8 cellular contexts compared by ENCODE assay signal in the genomic region with DNA sequence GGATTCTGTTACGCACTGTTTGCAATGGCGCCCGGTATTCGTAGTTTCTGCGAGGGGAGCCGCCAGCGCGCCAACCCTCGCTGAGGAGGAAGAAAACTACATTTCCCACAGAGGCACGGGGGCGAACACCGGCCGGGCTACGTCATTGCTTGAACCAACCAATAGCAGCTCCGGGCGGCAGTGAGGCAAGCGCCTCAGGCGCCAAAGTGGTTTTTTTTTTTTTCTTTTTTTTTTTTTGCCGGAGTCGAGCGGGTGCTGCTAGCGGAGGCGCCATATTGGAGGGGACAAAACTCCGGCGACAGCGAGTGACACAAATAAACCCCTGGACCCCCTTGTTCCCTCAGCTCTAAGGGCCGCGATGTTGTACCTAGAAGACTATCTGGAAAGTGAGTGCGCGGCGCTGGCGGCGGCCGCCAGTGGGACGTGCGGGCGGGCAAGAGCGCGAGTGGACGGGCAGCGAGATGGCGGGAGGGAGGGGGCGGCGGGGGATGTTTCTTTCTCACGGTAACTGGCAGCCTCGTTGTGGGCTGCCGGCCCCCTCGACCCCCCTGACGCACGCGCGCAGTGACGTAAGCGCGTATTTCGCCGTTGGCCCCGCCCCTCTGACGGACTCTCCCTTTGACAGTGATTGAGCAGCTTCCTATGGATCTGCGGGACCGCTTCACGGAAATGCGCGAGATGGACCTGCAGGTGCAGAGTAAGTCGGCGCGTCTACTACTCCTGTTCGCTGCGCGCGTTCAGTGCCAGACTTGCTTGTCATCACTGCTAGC.
DNase-seq lines count a peak whose midpoint lies in the region; ATAC-seq lines count a peak whose summit lies in the region.

A gene with protein sequence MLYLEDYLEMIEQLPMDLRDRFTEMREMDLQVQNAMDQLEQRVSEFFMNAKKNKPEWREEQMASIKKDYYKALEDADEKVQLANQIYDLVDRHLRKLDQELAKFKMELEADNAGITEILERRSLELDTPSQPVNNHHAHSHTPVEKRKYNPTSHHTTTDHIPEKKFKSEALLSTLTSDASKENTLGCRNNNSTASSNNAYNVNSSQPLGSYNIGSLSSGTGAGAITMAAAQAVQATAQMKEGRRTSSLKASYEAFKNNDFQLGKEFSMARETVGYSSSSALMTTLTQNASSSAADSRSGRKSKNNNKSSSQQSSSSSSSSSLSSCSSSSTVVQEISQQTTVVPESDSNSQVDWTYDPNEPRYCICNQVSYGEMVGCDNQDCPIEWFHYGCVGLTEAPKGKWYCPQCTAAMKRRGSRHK (plus strand): TSS at position 239 of the 770 bp plus-strand sequence. CDS start 120 bp downstream, at position 359.

- DNase-seq in C1 segment of cervical spinal cord (lab: John Stamatoyannopoulos, UW) (peak; percentile 92 to 99 (median 98)), NCI-H748 treated with DMSO at 0.1 percent for 48 hours (lab: John Stamatoyannopoulos, UW) (peak; percentile 96), dedifferentiated amniotic fluid mesenchymal stem cell (ENCODE audit: extremely low spot score) (peak; percentile 97), left kidney (ENCODE audit: low read depth, low spot score) (peak; percentile 99)
- peak; percentile 95 to 98 for DNase-seq in activated CD4-positive, alpha-beta T cell treated with anti-CD3 and anti-CD28 coated beads, Interleukin-2, amount 50 U/mL, for 24 hours (ENCODE audit: low read depth in 1 of 2, low spot score in 1 of 2)
- DNase-seq in stimulated activated CD4-positive, alpha-beta T cell treated with anti-CD3 and anti-CD28 coated beads, Interleukin-2, amount 100 ng/mL, for 24 hours = peak; percentile 95 to 98

- peak; percentile 94 for ATAC-seq in GM19372 (IDR thresholded peaks at IDR 0.05; ENCODE audit: low read depth, unreplicated experiment)
- ATAC-seq in HG03558 (IDR thresholded peaks at IDR 0.05; ENCODE audit: extremely low read depth, unreplicated experiment) = peak; percentile 95

Comparison
In these comparisons a context has a peak if more than half of its experiments do, and no peak if none do; other contexts are left out.
1. Peak in every context shown above with its lines: DNase-seq and ATAC-seq.